37 cellular contexts compared by ENCODE assay signal in genomic region chr6:63760199-63760598, GRCh38.
"Had no signal": no experiment of that assay in that cellular context is flagged by ENCODE, and none has a peak within 500 bp of the region (broad histone marks: within the 10 kb centered on the region; RNA-seq: fewer than 3 reads in every experiment).

No MANE protein-coding gene starts in this region.

- H3K4me3 Mint-ChIP-seq: activated CD4-positive, alpha-beta memory T cell treated with anti-CD3 and anti-CD28 coated beads, Interleukin-2, amount 10 ng/mL, durations not matched to agents 7 days and 5 days; activated CD4-positive, alpha-beta T cell treated with anti-CD3 and anti-CD28 coated beads for 36 hours; activated CD4-positive, alpha-beta T cell treated with anti-CD3 and anti-CD28 coated beads, Interleukin-2, amount 10 ng/mL, durations not matched to agents 7 days and 5 days; activated CD8-positive, alpha-beta memory T cell treated with anti-CD3 and anti-CD28 coated beads, Interleukin-2, amount 10 ng/mL, durations not matched to agents 7 days and 5 days; activated CD8-positive, alpha-beta T cell treated with anti-CD3 and anti-CD28 coated beads, Interleukin-2, amount 10 ng/mL, durations not matched to agents 7 days and 5 days; activated naive CD4-positive, alpha-beta T cell treated with anti-CD3 and anti-CD28 coated beads, Interleukin-2, amount 10 ng/mL, durations not matched to agents 7 days and 5 days; activated naive CD4-positive, alpha-beta T cell treated with anti-CD3 and anti-CD28 coated beads, Interleukin-2, amount 50 U/mL, for 24 hours; activated naive CD8-positive, alpha-beta T cell; activated naive CD8-positive, alpha-beta T cell treated with anti-CD3 and anti-CD28 coated beads, Interleukin-2, amount 10 ng/mL, durations not matched to agents 7 days and 5 days; activated naive CD8-positive, alpha-beta T cell treated with anti-CD3 and anti-CD28 coated beads, Interleukin-2, amount 50 U/mL, for 24 hours; activated T-cell treated with anti-CD3 and anti-CD28 coated beads, Interleukin-2, amount 50 U/mL, for 4 hours; brain; T-helper 1 cell treated with Interleukin-12 subunit alpha and Interleukin-12 subunit beta and Interleukin-4 antibody, amounts not matched to agents 30 μg/mL and 1 μg/mL, for 36 hours; T-helper 2 cell treated with Interferon-gamma antibody and Interleukin-4, amounts not matched to agents 5 μg/mL and 100 μg/mL, for 36 hours; WTC11 had no signal

- H3K27ac ChIP-seq: ascending aorta, cardiac muscle cell, VCaP had no signal

- H3K4me1 ChIP-seq: ascending aorta had no signal

- H3K4me1 Mint-ChIP-seq: activated CD4-positive, alpha-beta memory T cell treated with anti-CD3 and anti-CD28 coated beads, Interleukin-2, amount 10 ng/mL, durations not matched to agents 7 days and 5 days; activated CD4-positive, alpha-beta T cell treated with anti-CD3 and anti-CD28 coated beads for 36 hours; activated CD4-positive, alpha-beta T cell treated with anti-CD3 and anti-CD28 coated beads, Interleukin-2, amount 10 ng/mL, durations not matched to agents 7 days and 5 days; activated CD8-positive, alpha-beta memory T cell treated with anti-CD3 and anti-CD28 coated beads, Interleukin-2, amount 10 ng/mL, durations not matched to agents 7 days and 5 days; activated naive CD4-positive, alpha-beta T cell treated with anti-CD3 and anti-CD28 coated beads, Interleukin-2, amount 10 ng/mL, durations not matched to agents 7 days and 5 days; activated naive CD4-positive, alpha-beta T cell treated with anti-CD3 and anti-CD28 coated beads, Interleukin-2, amount 50 U/mL, for 24 hours; activated naive CD8-positive, alpha-beta T cell treated with anti-CD3 and anti-CD28 coated beads, Interleukin-2, amount 10 ng/mL, durations not matched to agents 7 days and 5 days; activated naive CD8-positive, alpha-beta T cell treated with anti-CD3 and anti-CD28 coated beads, Interleukin-2, amount 50 U/mL, for 24 hours; brain had no signal

- H3K9me3 Mint-ChIP-seq: activated CD4-positive, alpha-beta memory T cell treated with anti-CD3 and anti-CD28 coated beads, Interleukin-2, amount 10 ng/mL, durations not matched to agents 7 days and 5 days; activated naive CD4-positive, alpha-beta T cell treated with anti-CD3 and anti-CD28 coated beads, Interleukin-2, amount 50 U/mL, for 24 hours had no signal

- H3K36me3 ChIP-seq: ascending aorta, cardiac muscle cell had no signal

- H3K4me3 ChIP-seq: ascending aorta, cardiac muscle cell had no signal

- FAIRE-seq: bronchial epithelial cell, TTC549 had no signal

- H3K27ac Mint-ChIP-seq: activated CD4-positive, alpha-beta memory T cell treated with anti-CD3 and anti-CD28 coated beads, Interleukin-2, amount 10 ng/mL, durations not matched to agents 7 days and 5 days; activated CD4-positive, alpha-beta T cell treated with anti-CD3 and anti-CD28 coated beads for 36 hours; activated CD4-positive, alpha-beta T cell treated with anti-CD3 and anti-CD28 coated beads, Interleukin-2, amount 10 ng/mL, durations not matched to agents 7 days and 5 days; activated CD8-positive, alpha-beta memory T cell treated with anti-CD3 and anti-CD28 coated beads, Interleukin-2, amount 10 ng/mL, durations not matched to agents 7 days and 5 days; activated CD8-positive, alpha-beta T cell treated with anti-CD3 and anti-CD28 coated beads, Interleukin-2, amount 10 ng/mL, durations not matched to agents 7 days and 5 days; activated naive CD4-positive, alpha-beta T cell treated with anti-CD3 and anti-CD28 coated beads, Interleukin-2, amount 10 ng/mL, durations not matched to agents 7 days and 5 days; activated naive CD4-positive, alpha-beta T cell treated with anti-CD3 and anti-CD28 coated beads, Interleukin-2, amount 50 U/mL, for 24 hours; activated naive CD8-positive, alpha-beta T cell; activated naive CD8-positive, alpha-beta T cell treated with anti-CD3 and anti-CD28 coated beads, Interleukin-2, amount 10 ng/mL, durations not matched to agents 7 days and 5 days; activated naive CD8-positive, alpha-beta T cell treated with anti-CD3 and anti-CD28 coated beads, Interleukin-2, amount 50 U/mL, for 24 hours; activated T-helper 2 cell treated with anti-CD3 and anti-CD28 coated beads, Interferon-gamma antibody, Interleukin-2, Interleukin-4, amounts not matched to agents 10 μg/mL and 5 μg/mL and 100 μg/mL, durations not matched to agents 14 hours and 24 hours and 36 hours; brain; T-helper 1 cell treated with Interleukin-12 subunit alpha and Interleukin-12 subunit beta and Interleukin-4 antibody, amounts not matched to agents 30 μg/mL and 1 μg/mL, for 36 hours; T-helper 2 cell treated with Interferon-gamma antibody and Interleukin-4, amounts not matched to agents 5 μg/mL and 100 μg/mL, for 36 hours; WTC11 had no signal

- DNase-seq: activated CD4-positive, alpha-beta memory T cell treated with anti-CD3 and anti-CD28 coated beads, Interleukin-2, amount 10 ng/mL, durations not matched to agents 7 days and 5 days; activated CD4-positive, alpha-beta T cell treated with anti-CD3 and anti-CD28 coated beads for 1 hour; activated CD4-positive, alpha-beta T cell treated with anti-CD3 and anti-CD28 coated beads for 36 hours; activated CD4-positive, alpha-beta T cell treated with anti-CD3 and anti-CD28 coated beads for 48 hours; activated CD4-positive, alpha-beta T cell treated with anti-CD3 and anti-CD28 coated beads, Interleukin-2, amount 10 ng/mL, durations not matched to agents 7 days and 5 days; activated CD4-positive, alpha-beta T cell treated with anti-CD3 and anti-CD28 coated beads, Interleukin-2, amount 50 U/mL, for 48 hours; activated CD4-positive, CD25-positive, alpha-beta regulatory T cell; activated CD8-positive, alpha-beta memory T cell treated with anti-CD3 and anti-CD28 coated beads for 24 hours; activated CD8-positive, alpha-beta memory T cell treated with anti-CD3 and anti-CD28 coated beads, Interleukin-2, amount 10 ng/mL, durations not matched to agents 7 days and 5 days; activated CD8-positive, alpha-beta memory T cell treated with anti-CD3 and anti-CD28 coated beads, Interleukin-2, amount 50 U/mL, for 48 hours; activated CD8-positive, alpha-beta T cell treated with anti-CD3 and anti-CD28 coated beads, Interleukin-2, amount 10 ng/mL, durations not matched to agents 7 days and 5 days; activated effector memory CD4-positive, alpha-beta T cell treated with Interleukin-2 at 50 U/mL for 16 hours; activated gamma-delta T cell; activated naive CD4-positive, alpha-beta T cell treated with anti-CD3 and anti-CD28 coated beads, Interleukin-2, amount 10 ng/mL, durations not matched to agents 7 days and 5 days; activated naive CD4-positive, alpha-beta T cell treated with Interleukin-2 at 50 U/mL for 16 hours; activated naive CD8-positive, alpha-beta T cell treated with anti-CD3 and anti-CD28 coated beads, Interleukin-2, amount 10 ng/mL, durations not matched to agents 7 days and 5 days; activated naive CD8-positive, alpha-beta T cell treated with anti-CD3 and anti-CD28 coated beads, Interleukin-2, amount 50 U/mL, for 24 hours; activated T-cell treated with anti-CD3 and anti-CD28 coated beads, Interleukin-2, amount 50 U/mL, for 4 hours; amygdala; anterior cingulate cortex; caudate nucleus; T-helper 1 cell; T-helper 2 cell; T-helper 9 cell had no signal

- H3K27me3 ChIP-seq: ascending aorta, cardiac muscle cell had no signal

- H3K27me3 Mint-ChIP-seq: activated CD4-positive, alpha-beta T cell treated with anti-CD3 and anti-CD28 coated beads for 36 hours; activated naive CD4-positive, alpha-beta T cell treated with anti-CD3 and anti-CD28 coated beads, Interleukin-2, amount 50 U/mL, for 24 hours; activated naive CD8-positive, alpha-beta T cell; activated naive CD8-positive, alpha-beta T cell treated with anti-CD3 and anti-CD28 coated beads, Interleukin-2, amount 50 U/mL, for 24 hours had no signal

- ATAC-seq: activated CD4-positive, alpha-beta T cell treated with anti-CD3 and anti-CD28 coated beads for 36 hours; activated CD4-positive, CD25-positive, alpha-beta regulatory T cell treated with anti-CD3 and anti-CD28 coated beads, Interleukin-2, amount 50 U/mL, for 24 hours; activated CD8-positive, alpha-beta memory T cell treated with anti-CD3 and anti-CD28 coated beads, Interleukin-2, amount 10 ng/mL, durations not matched to agents 7 days and 5 days; activated CD8-positive, alpha-beta T cell treated with anti-CD3 and anti-CD28 coated beads, Interleukin-2, amount 10 ng/mL, durations not matched to agents 7 days and 5 days; activated naive CD8-positive, alpha-beta T cell treated with anti-CD3 and anti-CD28 coated beads, Interleukin-2, amount 50 U/mL, for 24 hours; activated T-cell treated with anti-CD3 and anti-CD28 coated beads, Interleukin-2, amount 50 U/mL, for 4 hours; WTC11 had no signal
